ENCODE assay signal across 1 cellular context in the genomic region with DNA sequence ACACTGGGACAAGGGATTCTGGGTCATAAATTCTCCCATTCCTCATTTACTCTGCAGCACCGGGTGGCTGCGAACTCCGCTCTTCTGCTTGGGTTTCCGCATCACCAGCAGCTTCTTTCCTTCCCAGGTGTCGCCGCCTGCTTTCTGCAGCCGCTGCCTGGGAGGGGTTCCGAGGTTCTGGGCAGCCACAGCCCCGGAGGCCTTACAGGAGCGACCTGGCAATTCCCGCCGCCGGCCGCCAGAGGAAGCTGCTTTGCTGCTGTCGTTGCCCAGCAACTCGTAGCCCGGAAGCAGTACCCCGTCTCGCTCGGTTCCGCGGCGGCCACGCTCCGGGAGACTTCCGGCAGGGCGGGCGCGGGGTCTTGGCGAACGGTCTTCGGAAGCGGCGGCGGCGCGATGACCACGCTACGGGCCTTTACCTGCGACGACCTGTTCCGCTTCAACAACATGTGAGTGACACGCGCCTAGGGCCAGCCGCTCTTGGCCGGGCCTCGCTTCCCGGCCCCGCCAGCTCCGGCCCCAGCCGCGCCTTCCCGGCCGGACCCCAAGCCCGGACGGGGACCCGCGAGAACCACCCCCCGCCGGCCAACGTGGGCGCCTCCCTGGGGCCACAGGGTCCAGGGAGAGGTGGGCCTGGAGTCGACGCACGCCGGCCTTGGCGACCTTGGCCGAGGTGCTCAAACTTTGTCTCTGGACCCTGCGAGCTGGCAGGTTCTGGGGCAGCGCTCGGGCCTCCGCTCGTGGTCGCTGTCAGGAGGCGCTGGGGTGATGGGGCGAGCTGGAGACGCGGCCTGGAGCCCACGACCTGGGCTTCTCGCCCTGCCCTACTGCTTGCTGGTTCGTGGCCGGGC.
A peak's percentile ranks its signal among the peaks of the same experiment; 100 is the strongest.
TF ChIP-seq lines count a peak whose summit lies in the region.

A gene with protein sequence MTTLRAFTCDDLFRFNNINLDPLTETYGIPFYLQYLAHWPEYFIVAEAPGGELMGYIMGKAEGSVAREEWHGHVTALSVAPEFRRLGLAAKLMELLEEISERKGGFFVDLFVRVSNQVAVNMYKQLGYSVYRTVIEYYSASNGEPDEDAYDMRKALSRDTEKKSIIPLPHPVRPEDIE (plus strand): TSS at position 362 of the 851 bp plus-strand sequence. CDS start 35 bp downstream, at position 397.

TF ChIP-seq in H1, 55 proteins besides CTCF, POLR2A, EP300 and RAD21 (continued from another document):
- TF ChIP-seq, protein P1, sequence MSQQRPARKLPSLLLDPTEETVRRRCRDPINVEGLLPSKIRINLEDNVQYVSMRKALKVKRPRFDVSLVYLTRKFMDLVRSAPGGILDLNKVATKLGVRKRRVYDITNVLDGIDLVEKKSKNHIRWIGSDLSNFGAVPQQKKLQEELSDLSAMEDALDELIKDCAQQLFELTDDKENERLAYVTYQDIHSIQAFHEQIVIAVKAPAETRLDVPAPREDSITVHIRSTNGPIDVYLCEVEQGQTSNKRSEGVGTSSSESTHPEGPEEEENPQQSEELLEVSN (IDR thresholded peaks at IDR 0.05), result peak; percentile 91
